ENCODE assay signal across 1 cellular context in genomic region chr19:49869484-49870308, GRCh38.
A peak's percentile ranks its signal among the peaks of the same experiment; 100 is the strongest.
TF ChIP-seq lines count a peak whose summit lies in the region.

No MANE protein-coding gene starts in this region.

TF ChIP-seq in HepG2, 621 proteins besides CTCF, POLR2A, EP300 and RAD21 (continued from another document and continues in another):
- TF ChIP-seq POGZ (CRISPR knock-in tag; IDR thresholded peaks at IDR 0.05): peak; percentile 53
- TF ChIP-seq SNAI1 (CRISPR knock-in tag; IDR thresholded peaks at IDR 0.05; ENCODE audit: borderline replicate concordance): 0 out of 2 replicates have a peak, but pooled peaks have one; percentile 61
- no peak for TF ChIP-seq TCF12 (IDR thresholded peaks at IDR 0.05)
- peak; percentile 66; the same call in 1 of the 2 replicates for TF ChIP-seq TCF12 (CRISPR knock-in tag; IDR thresholded peaks at IDR 0.05)
- TF ChIP-seq KDM5A (IDR thresholded peaks at IDR 0.05; ENCODE audit: borderline replicate concordance, low read length): peak; percentile 32; the same call in 1 of the 2 replicates
- no peak for TF ChIP-seq ZNF576 (CRISPR knock-in tag; IDR thresholded peaks at IDR 0.05)
- no peak for TF ChIP-seq TRAFD1 (CRISPR knock-in tag; IDR thresholded peaks at IDR 0.05; ENCODE audit: borderline replicate concordance)
- TF ChIP-seq ZNF484 (CRISPR knock-in tag; IDR thresholded peaks at IDR 0.05; ENCODE audit: borderline replicate concordance, low read depth): no peak
- TF ChIP-seq KAT8 (CRISPR knock-in tag; IDR thresholded peaks at IDR 0.05): peak; percentile 84
- no peak for TF ChIP-seq ZNF354B (CRISPR knock-in tag; IDR thresholded peaks at IDR 0.05)
- no peak for TF ChIP-seq HNRNPUL1 (IDR thresholded peaks at IDR 0.05; ENCODE audit: low read depth, low read length)
- no peak; the same call in 1 of the 2 replicates for TF ChIP-seq ZBTB39 (CRISPR knock-in tag; IDR thresholded peaks at IDR 0.05)
- TF ChIP-seq ZSCAN25 (CRISPR knock-in tag; IDR thresholded peaks at IDR 0.05): peak; percentile 67; the same call in 1 of the 2 replicates
- TF ChIP-seq ZNF678 (CRISPR knock-in tag; IDR thresholded peaks at IDR 0.05): peak; percentile 77; the same call in 1 of the 2 replicates
- peak; percentile 100 for TF ChIP-seq RFXAP (CRISPR knock-in tag; IDR thresholded peaks at IDR 0.05; ENCODE audit: borderline replicate concordance)
- no peak for TF ChIP-seq CEBPB (IDR thresholded peaks at IDR 0.05; ENCODE audit: borderline replicate concordance, low read depth, low read length)
- no peak for TF ChIP-seq TFAP4 (IDR thresholded peaks at IDR 0.05; ENCODE audit: borderline replicate concordance, low read depth)
- no peak for TF ChIP-seq TGIF2 (CRISPR knock-in tag; IDR thresholded peaks at IDR 0.05)
- TF ChIP-seq ZNF350 (CRISPR knock-in tag; IDR thresholded peaks at IDR 0.05; ENCODE audit: borderline replicate concordance, low read depth): peak; percentile 88
- TF ChIP-seq RERE (CRISPR knock-in tag; IDR thresholded peaks at IDR 0.05; ENCODE audit: low read depth): 0 out of 2 replicates have a peak, but pooled peaks have one; percentile 12
- peak; percentile 12; the same call in 1 of the 2 replicates for TF ChIP-seq HNF1B (CRISPR knock-in tag; IDR thresholded peaks at IDR 0.05)
- TF ChIP-seq MZF1 (CRISPR knock-in tag; IDR thresholded peaks at IDR 0.05; ENCODE audit: borderline replicate concordance): no peak
- TF ChIP-seq HMGA1 (CRISPR knock-in tag; conservative IDR thresholded peaks at IDR 0.05): no peak
- TF ChIP-seq ZBTB46 (CRISPR knock-in tag; IDR thresholded peaks at IDR 0.05; ENCODE audit: borderline replicate concordance): no peak
- no peak for TF ChIP-seq JDP2 (CRISPR knock-in tag; IDR thresholded peaks at IDR 0.05; ENCODE audit: borderline replicate concordance)
- TF ChIP-seq ZNF232 (CRISPR knock-in tag; IDR thresholded peaks at IDR 0.05; ENCODE audit: borderline replicate concordance): peak; percentile 42; the same call in 1 of the 2 replicates
- TF ChIP-seq THYN1 (CRISPR knock-in tag; IDR thresholded peaks at IDR 0.05; ENCODE audit: borderline replicate concordance, low read depth): no peak
- TF ChIP-seq CENPT (CRISPR knock-in tag; IDR thresholded peaks at IDR 0.05; ENCODE audit: low read depth): no peak
- TF ChIP-seq NFYB (CRISPR knock-in tag; IDR thresholded peaks at IDR 0.05): peak; percentile 93
- TF ChIP-seq FOXP4 (CRISPR knock-in tag; IDR thresholded peaks at IDR 0.05): no peak
- 0 out of 2 replicates have a peak, but pooled peaks have one; percentile 25 for TF ChIP-seq CSRNP1 (CRISPR knock-in tag; IDR thresholded peaks at IDR 0.05)
- TF ChIP-seq HOXA7 (CRISPR knock-in tag; IDR thresholded peaks at IDR 0.05): no peak
- 0 out of 2 replicates have a peak, but pooled peaks have one; percentile 25 for TF ChIP-seq ZBTB21 (CRISPR knock-in tag; IDR thresholded peaks at IDR 0.05)
- no peak for TF ChIP-seq SATB2 (CRISPR knock-in tag; IDR thresholded peaks at IDR 0.05)
- TF ChIP-seq NFIC (IDR thresholded peaks at IDR 0.05; ENCODE audit: low read length): no peak
- peak; percentile 92 for TF ChIP-seq RBFOX2 (IDR thresholded peaks at IDR 0.05; ENCODE audit: low read depth, low read length)
- no peak for TF ChIP-seq ZNF562 (CRISPR knock-in tag; IDR thresholded peaks at IDR 0.05; ENCODE audit: borderline replicate concordance)
- no peak; the same call in 1 of the 2 replicates for TF ChIP-seq SPEN (CRISPR knock-in tag; IDR thresholded peaks at IDR 0.05; ENCODE audit: low read depth)
- no peak for TF ChIP-seq ZXDC (CRISPR knock-in tag; IDR thresholded peaks at IDR 0.05)
- TF ChIP-seq ZNF431 (CRISPR knock-in tag; IDR thresholded peaks at IDR 0.05; ENCODE audit: borderline replicate concordance, low read depth): no peak
- TF ChIP-seq ZNF644 (CRISPR knock-in tag; IDR thresholded peaks at IDR 0.05; ENCODE audit: low read depth): no peak
